ENCODE assay signal across 8 cellular contexts in the genomic region with DNA sequence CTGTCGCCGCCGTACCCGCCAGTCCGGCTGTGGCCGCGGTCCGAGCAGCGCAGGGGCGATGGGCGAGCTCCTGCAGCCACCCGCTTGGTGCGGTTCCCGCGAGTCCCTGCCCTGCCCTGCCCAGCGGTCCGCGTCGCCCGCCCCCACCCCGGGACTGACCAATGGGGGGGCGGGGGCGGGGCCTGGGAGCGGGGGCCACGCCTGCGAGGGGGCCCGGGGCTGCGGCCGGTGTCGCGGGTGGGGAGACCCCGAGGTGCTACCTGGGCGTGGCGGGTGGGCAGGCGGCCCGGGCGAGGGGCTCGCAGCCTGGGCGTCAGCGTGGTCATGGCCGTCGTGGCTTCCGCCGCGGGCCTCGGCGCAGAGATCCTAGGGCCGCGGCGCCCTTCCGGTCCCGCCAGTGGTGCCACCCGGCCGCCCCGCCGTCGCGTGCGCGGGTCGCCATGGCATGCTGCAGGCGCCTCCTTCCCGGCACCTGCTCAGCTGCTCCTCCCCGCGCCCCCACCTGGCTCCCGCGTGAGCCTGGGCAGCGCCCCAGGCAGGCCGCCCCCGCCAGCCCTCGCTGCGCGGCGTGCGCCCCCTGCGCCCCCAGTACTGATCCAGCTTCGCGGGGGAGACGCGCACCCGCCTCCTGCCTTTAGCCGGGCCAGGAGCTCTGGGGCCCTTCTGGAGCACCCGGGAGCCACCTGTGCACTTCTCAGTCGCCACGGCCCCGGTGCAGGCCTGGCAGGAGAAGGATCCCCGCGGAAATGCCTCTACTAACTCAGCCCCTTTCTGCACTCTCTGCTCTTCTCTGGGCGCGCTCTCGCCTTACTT. TPM values are rescaled to one million over a fixed set of nuclear protein-coding genes. Genes with fewer than 3 reads are reported as not detected.
DNase-seq lines count a peak whose midpoint lies in the region; ATAC-seq and TF ChIP-seq lines count a peak whose summit lies in the region.

TSS of gene BMP8B (minus strand) at position 108 of the 813 bp plus-strand sequence. CDS start 380 bp downstream, outside the sequence.

- peak; percentile 57 for ATAC-seq in GM21367 (IDR thresholded peaks at IDR 0.05; ENCODE audit: unreplicated experiment)

- H3K27ac Mint-ChIP-seq in T-helper 1 cell treated with Interleukin-12 subunit alpha and Interleukin-12 subunit beta and Interleukin-4 antibody, amounts not matched to agents 30 μg/mL and 1 μg/mL, for 36 hours = no peak within 1 kb of the TSS
- H3K27ac Mint-ChIP-seq in brain = peak within 1 kb of the TSS in 1 of 5 experiments; percentile 29

- no peaks in the 10 kb centered on the region for H3K36me3 ChIP-seq in kidney epithelial cell (ENCODE audit: control insufficient read depth, insufficient read depth, low read length)

- H3K27me3 ChIP-seq in kidney epithelial cell (ENCODE audit: control insufficient read depth, insufficient read depth, low read length) = peaks cover 18% of the 10 kb centered on the region

- H3K4me3 Mint-ChIP-seq in T-helper 1 cell treated with Interleukin-12 subunit alpha and Interleukin-12 subunit beta and Interleukin-4 antibody, amounts not matched to agents 30 μg/mL and 1 μg/mL, for 36 hours = peak within 1 kb of the TSS; percentile 72
- peak within 1 kb of the TSS; percentile 70 to 81 (median 78) for H3K4me3 Mint-ChIP-seq in brain

- TF ChIP-seq CTCF in NB4 (IDR thresholded peaks at IDR 0.05; ENCODE audit: low read depth, low read length) (no peak), brain (conservative IDR thresholded peaks at IDR 0.05) (no peak), kidney epithelial cell (IDR thresholded peaks at IDR 0.05; ENCODE audit: insufficient read depth, low read length, poor library complexity, severe bottlenecking) (no peak)

- DNase-seq in COLO829 (ENCODE audit: low spot score) (peak; percentile 22), NB4 (ENCODE audit: low read depth) (peak; percentile 81), kidney epithelial cell (ENCODE audit: low read depth) (no peak), dedifferentiated amniotic fluid mesenchymal stem cell (ENCODE audit: extremely low spot score) (no peak)
- peak; percentile 62 for DNase-seq in stimulated activated CD4-positive, alpha-beta T cell treated with anti-CD3 and anti-CD28 coated beads, Interleukin-15, amount 100 ng/mL, for 24 hours

- peaks cover 13% of the 10 kb centered on the region for H3K4me1 Mint-ChIP-seq in T-helper 1 cell treated with Interleukin-12 subunit alpha and Interleukin-12 subunit beta and Interleukin-4 antibody, amounts not matched to agents 30 μg/mL and 1 μg/mL, for 36 hours (ENCODE audit: low read depth)
- peaks cover 23% of the 10 kb centered on the region for H3K4me1 Mint-ChIP-seq in brain

- peak; percentile 20 for TF ChIP-seq POLR2A in NB4 (IDR thresholded peaks at IDR 0.05; ENCODE audit: extremely low read depth, insufficient read length)

- peaks cover 44% of the 10 kb centered on the region for H3K27me3 Mint-ChIP-seq in T-helper 1 cell treated with Interleukin-12 subunit alpha and Interleukin-12 subunit beta and Interleukin-4 antibody, amounts not matched to agents 30 μg/mL and 1 μg/mL, for 36 hours (ENCODE audit: low read depth)
- H3K27me3 Mint-ChIP-seq in brain = peaks cover 63% of the 10 kb centered on the region

- H3K4me3 ChIP-seq in NB4 (ENCODE audit: low read depth, low read length) = peak within 1 kb of the TSS; percentile 48
- peak within 1 kb of the TSS; percentile 45 for H3K4me3 ChIP-seq in kidney epithelial cell (ENCODE audit: low read depth, low read length)

- no peaks in the 10 kb centered on the region for H3K9me3 Mint-ChIP-seq in T-helper 1 cell treated with Interleukin-12 subunit alpha and Interleukin-12 subunit beta and Interleukin-4 antibody, amounts not matched to agents 30 μg/mL and 1 μg/mL, for 36 hours
- peaks cover 0 to 4% (median 0%) of the 10 kb centered on the region in 5 experiments for H3K9me3 Mint-ChIP-seq in brain

- no peaks in the 10 kb centered on the region for H3K36me3 Mint-ChIP-seq in T-helper 1 cell treated with Interleukin-12 subunit alpha and Interleukin-12 subunit beta and Interleukin-4 antibody, amounts not matched to agents 30 μg/mL and 1 μg/mL, for 36 hours (ENCODE audit: low read depth)
- no peaks in the 10 kb centered on the region for H3K36me3 Mint-ChIP-seq in brain

RNA-seq across cellular contexts. Expression of gene BMP8B, which starts in this region (rescaled TPM):
- 10.3 TPM for polyA plus RNA-seq in brain (ENCODE audit: insufficient read depth, low read depth, low replicate concordance)
- total RNA-seq in kidney epithelial cell = 2.8 and 4.3 TPM in 2 replicates

Comparison
In these comparisons a context has a peak if more than half of its experiments do, and no peak if none do; other contexts are left out.
1. DNase-seq: peak in COLO829 (single experiment), NB4 (single experiment) and stimulated activated CD4-positive, alpha-beta T cell treated with anti-CD3 and anti-CD28 coated beads, Interleukin-15, amount 100 ng/mL, for 24 hours (single experiment); none in kidney epithelial cell (single experiment) and dedifferentiated amniotic fluid mesenchymal stem cell (single experiment).